Comparison of ENCODE assay signal across 19 cellular contexts in genomic region chr12:132946507-132946820, GRCh38. TPM values are rescaled to one million over a fixed set of nuclear protein-coding genes. Genes with fewer than 3 reads are reported as not detected.
DNase-seq lines count a peak whose midpoint lies in the region; ATAC-seq and TF ChIP-seq lines count a peak whose summit lies in the region.
"Had no signal": no experiment of that assay in that cellular context is flagged by ENCODE, and none has a peak within 500 bp of the region (broad histone marks: within the 10 kb centered on the region; RNA-seq: fewer than 3 reads in every experiment).

No MANE protein-coding gene starts in this region.

- peaks cover 25% of the 10 kb centered on the region for H3K27me3 ChIP-seq in SJSA1 (replicated peaks)

- POLR2A ChIA-PET in MCF 10A (lab: Yijun Ruan, JAX): interaction anchor here (0.6 kb wide), 2 partner anchors 39 to 40 kb away, joined by 3 read pairs; partner anchors contain the start of gene ZNF26

- DNase-seq in SJSA1 (ENCODE audit: low read depth in 1 of 2, low spot score in 2 of 2): peak; percentile 66 to 88
- no peak for DNase-seq in coronary artery (ENCODE audit: low spot score)
- peak; percentile 11 for DNase-seq in left lobe of liver (ENCODE audit: low spot score)
- DNase-seq in osteocyte (ENCODE audit: extremely low spot score, unreplicated experiment): peak; percentile 64
- no peak for DNase-seq in MCF 10A (ENCODE audit: unreplicated experiment)
- DNase-seq in UCSD-AML1 (lab: John Stamatoyannopoulos, UW; ENCODE audit: unreplicated experiment): no peak
- DNase-seq in activated T-cell treated with anti-CD3 and anti-CD28 coated beads, Interleukin-2, amount 50 U/mL, for 4 hours: no peak
- DNase-seq: CD4-positive, CD25-positive, alpha-beta regulatory T cell; CD8-positive, alpha-beta memory T cell; DMS 273 treated with DMSO at 0.1 percent for 48 hours; DMS79; EL; GDM1; GOT3; HFFc6 had no signal

- BruUV-seq in MCF 10A (replicated peaks; lab: Mats Ljungman, UMichigan): no TSS peak

- H3K9me3 ChIP-seq in SJSA1 (replicated peaks): peaks cover 84% of the 10 kb centered on the region

- ATAC-seq in left lobe of liver (no peak), GM18873 (IDR thresholded peaks at IDR 0.05; ENCODE audit: low FRiP score, unreplicated experiment) (no peak)
- ATAC-seq in activated T-cell treated with anti-CD3 and anti-CD28 coated beads, Interleukin-2, amount 50 U/mL, for 4 hours: no peak
- ATAC-seq: GM12878 had no signal

- peaks cover 8% of the 10 kb centered on the region for H3K4me1 ChIP-seq in SJSA1 (replicated peaks)
- H3K4me1 ChIP-seq: HAP-1 had no signal

- no peak overlapping the region for H3K27ac ChIP-seq in SJSA1
- no peak overlapping the region for H3K27ac ChIP-seq in coronary artery
- H3K27ac ChIP-seq: C4-2B had no signal

- no peaks in the 10 kb centered on the region for H3K4me1 Mint-ChIP-seq in osteocyte (ENCODE audit: unreplicated experiment)
- no peaks in the 10 kb centered on the region for H3K4me1 Mint-ChIP-seq in MCF 10A (ENCODE audit: insufficient read depth, unreplicated experiment)
- no peaks in the 10 kb centered on the region for H3K4me1 Mint-ChIP-seq in activated T-cell treated with anti-CD3 and anti-CD28 coated beads, Interleukin-2, amount 50 U/mL, for 4 hours (ENCODE audit: low read depth)
- H3K4me1 Mint-ChIP-seq: CD8-positive, alpha-beta memory T cell had no signal

- TF ChIP-seq CTCF in coronary artery (IDR thresholded peaks at IDR 0.05): no peak
- TF ChIP-seq CTCF in osteocyte (IDR thresholded peaks at IDR 0.05): no peak
- no peak for TF ChIP-seq CTCF in MCF 10A (IDR thresholded peaks at IDR 0.05; ENCODE audit: unreplicated experiment)

- intact Hi-C loops in MCF 10A (cut with micrococcal nuclease): no loop called here

- CTCF ChIA-PET in MCF 10A (lab: Yijun Ruan, JAX): no interaction called here

- peaks cover 67% of the 10 kb centered on the region for H3K36me3 Mint-ChIP-seq in osteocyte (ENCODE audit: unreplicated experiment)
- peaks cover 71% of the 10 kb centered on the region for H3K36me3 Mint-ChIP-seq in MCF 10A (ENCODE audit: insufficient read depth, unreplicated experiment)
- peaks cover 56% of the 10 kb centered on the region for H3K36me3 Mint-ChIP-seq in activated T-cell treated with anti-CD3 and anti-CD28 coated beads, Interleukin-2, amount 50 U/mL, for 4 hours (ENCODE audit: insufficient read depth)

- no peaks in the 10 kb centered on the region for H3K27me3 Mint-ChIP-seq in osteocyte (ENCODE audit: unreplicated experiment)
- no peaks in the 10 kb centered on the region for H3K27me3 Mint-ChIP-seq in MCF 10A (ENCODE audit: insufficient read depth, unreplicated experiment)
- H3K27me3 Mint-ChIP-seq in activated T-cell treated with anti-CD3 and anti-CD28 coated beads, Interleukin-2, amount 50 U/mL, for 4 hours (ENCODE audit: low read depth): no peaks in the 10 kb centered on the region
- H3K27me3 Mint-ChIP-seq: CD4-positive, CD25-positive, alpha-beta regulatory T cell; CD8-positive, alpha-beta memory T cell had no signal

- H3K4me3 Mint-ChIP-seq in osteocyte (ENCODE audit: unreplicated experiment) (no peak overlapping the region), MCF 10A (ENCODE audit: unreplicated experiment) (no peak overlapping the region)
- H3K4me3 Mint-ChIP-seq in activated T-cell treated with anti-CD3 and anti-CD28 coated beads, Interleukin-2, amount 50 U/mL, for 4 hours: no peak overlapping the region
- H3K4me3 Mint-ChIP-seq: CD4-positive, CD25-positive, alpha-beta regulatory T cell; CD8-positive, alpha-beta memory T cell; HFFc6 had no signal

- H3K4me3 ChIP-seq in SJSA1 (no peak overlapping the region), coronary artery (peak overlapping the region; percentile 12)
- H3K4me3 ChIP-seq: GM12878, HAP-1 had no signal

- H3K9me3 Mint-ChIP-seq in osteocyte (ENCODE audit: unreplicated experiment) (peaks cover 38% of the 10 kb centered on the region), MCF 10A (ENCODE audit: unreplicated experiment) (peaks cover 13% of the 10 kb centered on the region)
- H3K9me3 Mint-ChIP-seq in activated T-cell treated with anti-CD3 and anti-CD28 coated beads, Interleukin-2, amount 50 U/mL, for 4 hours: peaks cover 32% of the 10 kb centered on the region

- no peak overlapping the region for H3K27ac Mint-ChIP-seq in osteocyte (ENCODE audit: unreplicated experiment)
- H3K27ac Mint-ChIP-seq in MCF 10A (ENCODE audit: low read depth, unreplicated experiment): no peak overlapping the region
- H3K27ac Mint-ChIP-seq: CD8-positive, alpha-beta memory T cell; HFFc6 had no signal

- H3K36me3 ChIP-seq in SJSA1: peaks cover 4% of the 10 kb centered on the region; the same call in 1 of the 2 replicates

RNA-seq across cellular contexts. Expression of gene ZNF605, which starts 9.6 kb away (rescaled TPM):
- total RNA-seq in SJSA1 (2014; rRNA removed; shearing (Covaris generic)): 0.32 and 0.88 TPM in 2 replicates
- total RNA-seq in left lobe of liver (6.6 TPM), osteocyte (17.8 and 19.1 TPM in 2 replicates), MCF 10A (2022) (12.0 and 13.6 TPM in 2 replicates)
- total RNA-seq in activated T-cell treated with anti-CD3 and anti-CD28 coated beads, Interleukin-2, amount 50 U/mL, for 4 hours: 1 to 10 TPM; 3.9 to 5.0 (median 4.9) TPM

RNA-seq across cellular contexts. Expression of gene ZNF26, which starts 39.7 kb away (rescaled TPM):
- total RNA-seq in SJSA1 (2014; rRNA removed; shearing (Covaris generic)): 5.8 and 10.4 TPM in 2 replicates
- total RNA-seq in left lobe of liver (5.1 TPM), osteocyte (13.6 and 16.3 TPM in 2 replicates), MCF 10A (2022) (18.5 and 18.7 TPM in 2 replicates)
- 10 to 100 TPM; 19.4 to 30.2 (median 24.0) TPM for total RNA-seq in activated T-cell treated with anti-CD3 and anti-CD28 coated beads, Interleukin-2, amount 50 U/mL, for 4 hours

RNA-seq across cellular contexts. Expression of gene CHFR, which starts 59.1 kb away (rescaled TPM):
- total RNA-seq in SJSA1 (2014; rRNA removed; shearing (Covaris generic)): 4.5 and 7.1 TPM in 2 replicates
- total RNA-seq in left lobe of liver: 14.2 TPM
- 58.4 and 63.3 TPM in 2 replicates for total RNA-seq in osteocyte
- total RNA-seq in MCF 10A (2022): 41.0 and 42.4 TPM in 2 replicates
- total RNA-seq in activated T-cell treated with anti-CD3 and anti-CD28 coated beads, Interleukin-2, amount 50 U/mL, for 4 hours: 10 to 100 TPM; 52.3 to 54.4 (median 53.5) TPM

Comparison
In these comparisons a context has a peak if more than half of its experiments do, and no peak if none do; other contexts are left out.
1. DNase-seq: peak in SJSA1 (2 of 2), left lobe of liver (single experiment) and osteocyte (single experiment); none in coronary artery (single experiment), MCF 10A (single experiment), UCSD-AML1 (single experiment) and activated T-cell treated with anti-CD3 and anti-CD28 coated beads, Interleukin-2, amount 50 U/mL, for 4 hours (single experiment).